ENCODE assay signal across 8 cellular contexts in genomic region chr17:40561294-40561870, GRCh38. TPM values are rescaled to one million over a fixed set of nuclear protein-coding genes. Genes with fewer than 3 reads are reported as not detected.
DNase-seq lines count a peak whose midpoint lies in the region; ATAC-seq and TF ChIP-seq lines count a peak whose summit lies in the region.

No MANE protein-coding gene starts in this region.

- H3K9me3 ChIP-seq in lower lobe of right lung (no peaks in the 10 kb centered on the region), ascending aorta (no peaks in the 10 kb centered on the region)

- DNase-seq in GM12865 (ENCODE audit: low read depth) (peak; percentile 94), lower lobe of right lung (no peak), NCI-H187 (lab: John Stamatoyannopoulos, UW) (no peak), ascending aorta (ENCODE audit: low spot score in 2 of 2) (no peak), SKM-1 treated with dmso at 0.1 percent for 144 hours (lab: John Stamatoyannopoulos, UW; ENCODE audit: unreplicated experiment) (no peak), H4 (ENCODE audit: low spot score) (no peak)

- H3K36me3 ChIP-seq in lower lobe of right lung (no peaks in the 10 kb centered on the region), ascending aorta (no peaks in the 10 kb centered on the region)

- intact Hi-C loops in lower lobe of right lung (cut with DNase I) (no loop called here), ascending aorta (cut with DNase I) (loop anchor here (2.0 kb wide), 1 partner anchor 121 kb away; no protein-coding TSS in a partner anchor)

- ATAC-seq in GM21528 (IDR thresholded peaks at IDR 0.05; ENCODE audit: low FRiP score, unreplicated experiment) (peak; percentile 13), HG03521 (IDR thresholded peaks at IDR 0.05; ENCODE audit: unreplicated experiment) (peak; percentile 21), lower lobe of right lung (no peak)

- H3K4me1 ChIP-seq in lower lobe of right lung (peaks cover 59% of the 10 kb centered on the region), ascending aorta (peaks cover 0 to 10% of the 10 kb centered on the region in 2 donors)

- H3K27ac ChIP-seq in lower lobe of right lung: peak overlapping the region; percentile 11
- no peak overlapping the region for H3K27ac ChIP-seq in ascending aorta

- H3K27me3 ChIP-seq in lower lobe of right lung (ENCODE audit: low read depth): no peaks in the 10 kb centered on the region
- no peaks in the 10 kb centered on the region for H3K27me3 ChIP-seq in ascending aorta

- H3K4me3 ChIP-seq in GM12865 (ENCODE audit: low read depth, low read length) (peak overlapping the region; percentile 64), lower lobe of right lung (peak overlapping the region; percentile 29), ascending aorta (no peak overlapping the region)

- no peak for TF ChIP-seq CTCF in GM12865 (IDR thresholded peaks at IDR 0.05; ENCODE audit: insufficient read depth, low read depth, low read length, missing control alignments)
- no peak for TF ChIP-seq CTCF in lower lobe of right lung (IDR thresholded peaks at IDR 0.05)
- no peak for TF ChIP-seq CTCF in ascending aorta (IDR thresholded peaks at IDR 0.05)

RNA-seq across cellular contexts. Expression of gene CCR7, which starts 3.9 kb away (rescaled TPM):
- 2.2 TPM for total RNA-seq in lower lobe of right lung
- total RNA-seq in ascending aorta: not detected
- total RNA-seq in H4 (2014; rRNA removed; shearing (Covaris generic)): not detected in 2 replicates

RNA-seq across cellular contexts. Expression of gene TNS4, which starts 60.0 kb away (rescaled TPM):
- 0.68 TPM for total RNA-seq in lower lobe of right lung
- total RNA-seq in ascending aorta: not detected
- not detected in 2 replicates for total RNA-seq in H4 (2014; rRNA removed; shearing (Covaris generic))

Comparison
In these comparisons a context has a peak if more than half of its experiments do, and no peak if none do; other contexts are left out.
1. H3K4me3 ChIP-seq: peak in GM12865 (single experiment) and lower lobe of right lung (single experiment); none in ascending aorta (0 of 2).
2. ATAC-seq: peak in GM21528 (single experiment) and HG03521 (single experiment); none in lower lobe of right lung (0 of 2).